ENCODE assay signal across 8 cellular contexts in genomic region chr17:16351831-16352230, GRCh38. TPM values are rescaled to one million over a fixed set of nuclear protein-coding genes. Genes with fewer than 3 reads are reported as not detected.
DNase-seq lines count a peak whose midpoint lies in the region; ATAC-seq, FAIRE-seq and TF ChIP-seq lines count a peak whose summit lies in the region.

No MANE protein-coding gene starts in this region.

- no peak for ATAC-seq in naive thymus-derived CD4-positive, alpha-beta T cell

- no peaks in the 10 kb centered on the region for H3K9me3 Mint-ChIP-seq in IgD-negative memory B cell
- H3K9me3 Mint-ChIP-seq in naive thymus-derived CD4-positive, alpha-beta T cell, result no peaks in the 10 kb centered on the region

- no peaks in the 10 kb centered on the region for H3K36me3 ChIP-seq in bronchial epithelial cell (ENCODE audit: control insufficient read depth, insufficient read depth, low read length)
- peaks cover 0 to 10% (median 0%) of the 10 kb centered on the region in 3 experiments for H3K36me3 ChIP-seq in naive thymus-derived CD4-positive, alpha-beta T cell (ENCODE audit: control insufficient read depth in 2 of 3, insufficient read depth in 3 of 3, low read length in 3 of 3)

- H3K4me1 Mint-ChIP-seq in IgD-negative memory B cell, result peaks cover 11 to 16% (median 15%) of the 10 kb centered on the region in 3 donors
- peaks cover 11 to 23% (median 19%) of the 10 kb centered on the region in 7 donors for H3K4me1 Mint-ChIP-seq in naive thymus-derived CD4-positive, alpha-beta T cell

- CTCF ChIA-PET in naive thymus-derived CD4-positive, alpha-beta T cell (lab: Charles Lee), result interaction anchor here (0.6 to 2.5 kb wide), 4 partner anchors 10 to 142 kb away, joined by 3 to 19 read pairs (median 4); no protein-coding TSS in a partner anchor

- POLR2A ChIA-PET in naive thymus-derived CD4-positive, alpha-beta T cell (lab: Charles Lee), result interaction anchor here (0.6 to 2.3 kb wide), 6 partner anchors 9 to 560 kb away, joined by 3 to 10 read pairs (median 3); partner anchors contain the start of gene UBB

- H3K27me3 Mint-ChIP-seq in IgD-negative memory B cell, result no peaks in the 10 kb centered on the region
- peaks cover 0 to 21% (median 0%) of the 10 kb centered on the region in 5 donors for H3K27me3 Mint-ChIP-seq in naive thymus-derived CD4-positive, alpha-beta T cell

- H3K4me3 ChIP-seq in bronchial epithelial cell (ENCODE audit: low read depth, low read length), result peak overlapping the region; percentile 49
- peak overlapping the region; percentile 78 for H3K4me3 ChIP-seq in naive thymus-derived CD4-positive, alpha-beta T cell (ENCODE audit: low read length)

- H3K27ac ChIP-seq in naive thymus-derived CD4-positive, alpha-beta T cell (ENCODE audit: low read depth, low read length), result peak overlapping the region; percentile 73

- no peak for FAIRE-seq in bronchial epithelial cell (lab: Jason Lieb, UNC)

- TF ChIP-seq CTCF in bronchial epithelial cell (IDR thresholded peaks at IDR 0.05; ENCODE audit: insufficient read depth, low read length, severe bottlenecking), result no peak

- peak; percentile 21 for DNase-seq in AG20443 (ENCODE audit: low spot score)
- peak; percentile 27 for DNase-seq in bronchial epithelial cell (ENCODE audit: low read depth)
- no peak for DNase-seq in naive thymus-derived CD4-positive, alpha-beta T cell
- no peak for DNase-seq in NOMO-1 treated with DMSO at 0.1 percent for 48 hours (lab: John Stamatoyannopoulos, UW; ENCODE audit: unreplicated experiment)
- DNase-seq in DMS53 (lab: John Stamatoyannopoulos, UW), result no peak
- DNase-seq in DMS114 treated with DMSO at 0.1 percent for 48 hours (lab: John Stamatoyannopoulos, UW; ENCODE audit: unreplicated experiment), result no peak
- no peak for DNase-seq in NCI-H2171 (lab: John Stamatoyannopoulos, UW)

- intact Hi-C loops in naive thymus-derived CD4-positive, alpha-beta T cell (cut with micrococcal nuclease), result loop anchor here (1.0 to 2.0 kb wide), 6 partner anchors 29 to 1909 kb away; partner anchors contain the start of genes MIEF2 (in 1 of the 2), NCOR1 (in 1 of the 2), PIGL (in 1 of the 2) and UBB (in 1 of the 2)

- H3K27me3 ChIP-seq in bronchial epithelial cell (ENCODE audit: control insufficient read depth, insufficient read depth, low read length), result peaks cover 2% of the 10 kb centered on the region
- no peaks in the 10 kb centered on the region for H3K27me3 ChIP-seq in naive thymus-derived CD4-positive, alpha-beta T cell (ENCODE audit: control insufficient read depth in 2 of 2, insufficient read depth in 2 of 2, low read length in 2 of 2)

- no peaks in the 10 kb centered on the region for H3K9me3 ChIP-seq in naive thymus-derived CD4-positive, alpha-beta T cell (ENCODE audit: control insufficient read depth in 2 of 3, low read length in 3 of 3)

- peak overlapping the region; percentile 89 to 97 (median 96) for H3K4me3 Mint-ChIP-seq in IgD-negative memory B cell
- H3K4me3 Mint-ChIP-seq in naive thymus-derived CD4-positive, alpha-beta T cell, result peak overlapping the region; percentile 89 to 98 (median 95)

- H3K36me3 Mint-ChIP-seq in IgD-negative memory B cell, result peaks cover 2% of the 10 kb centered on the region
- peaks cover 0 to 11% (median 4%) of the 10 kb centered on the region in 5 donors for H3K36me3 Mint-ChIP-seq in naive thymus-derived CD4-positive, alpha-beta T cell

- peak overlapping the region; percentile 52 to 93 (median 92) for H3K27ac Mint-ChIP-seq in IgD-negative memory B cell
- peak overlapping the region; percentile 46 to 98 (median 85) for H3K27ac Mint-ChIP-seq in naive thymus-derived CD4-positive, alpha-beta T cell

- H3K4me1 ChIP-seq in naive thymus-derived CD4-positive, alpha-beta T cell (ENCODE audit: control insufficient read depth in 2 of 2, insufficient read depth in 2 of 2, low read length in 2 of 2), result peaks cover 4 to 5% of the 10 kb centered on the region in 2 donors

RNA-seq across cellular contexts. Expression of gene CENPV, which starts 1.4 kb away (rescaled TPM):
- polyA plus RNA-seq in IgD-negative memory B cell, result 17.3 TPM
- 5.1 and 17.4 TPM in 2 replicates for total RNA-seq in bronchial epithelial cell
- 10 to 100 TPM in 4 of 5 experiments, 1 to 10 TPM in 1; 9.8 to 30.3 (median 21.7) TPM for total RNA-seq in naive thymus-derived CD4-positive, alpha-beta T cell
- polyA plus RNA-seq in naive thymus-derived CD4-positive, alpha-beta T cell, result 10 to 100 TPM; 23.1 to 29.2 TPM

RNA-seq across cellular contexts. Expression of gene UBB, which starts 29.1 kb away (rescaled TPM):
- 2,178 TPM for polyA plus RNA-seq in IgD-negative memory B cell
- total RNA-seq in bronchial epithelial cell, result 766 and 1,827 TPM in 2 replicates
- 1,000 to 10,000 TPM in 1 of 5 experiments, 100 to 1,000 TPM in 4; 537 to 1,283 (median 621) TPM for total RNA-seq in naive thymus-derived CD4-positive, alpha-beta T cell
- polyA plus RNA-seq in naive thymus-derived CD4-positive, alpha-beta T cell, result 1,000 to 10,000 TPM; 1,829 to 1,950 TPM

Comparison
In these comparisons a context has a peak if more than half of its experiments do, and no peak if none do; other contexts are left out.
1. DNase-seq: peak in AG20443 (single experiment) and bronchial epithelial cell (single experiment); none in naive thymus-derived CD4-positive, alpha-beta T cell (0 of 9), NOMO-1 treated with DMSO at 0.1 percent for 48 hours (single experiment), DMS53 (single experiment), DMS114 treated with DMSO at 0.1 percent for 48 hours (single experiment) and NCI-H2171 (single experiment).